In genomic region chr14:100158566-100159106, GRCh38 we compare ENCODE assay signal across 10 cellular contexts. TPM values are rescaled to one million over a fixed set of nuclear protein-coding genes. Genes with fewer than 3 reads are reported as not detected.
DNase-seq lines count a peak whose midpoint lies in the region; ATAC-seq and TF ChIP-seq lines count a peak whose summit lies in the region.
"Had no signal": no experiment of that assay in that cellular context is flagged by ENCODE, and none has a peak within 500 bp of the region (broad histone marks: within the 10 kb centered on the region; RNA-seq: fewer than 3 reads in every experiment).

No MANE protein-coding gene starts in this region.

- peak overlapping the region; percentile 12 for H3K4me3 ChIP-seq in CD8-positive, alpha-beta memory T cell (ENCODE audit: low read length)
- H3K4me3 ChIP-seq in HEK293 (ENCODE audit: low read depth, low read length) = no peak overlapping the region
- peak overlapping the region; percentile 36 to 69 (median 57) for H3K4me3 ChIP-seq in dorsolateral prefrontal cortex
- H3K4me3 ChIP-seq in brain microvascular endothelial cell (ENCODE audit: low read depth, low read length) = no peak overlapping the region

- no peaks in the 10 kb centered on the region for H3K4me1 ChIP-seq in CD8-positive, alpha-beta memory T cell (ENCODE audit: insufficient read depth, low read length)
- 0 out of 2 replicates have a peak, but pooled peaks cover 2% of the 10 kb centered on the region for H3K4me1 ChIP-seq in HEK293 (ENCODE audit: control insufficient read depth, insufficient read depth, low read length)

- in situ Hi-C loops in brain microvascular endothelial cell (cut with HindIII; ENCODE audit: low pct_ligation_motif_present, low sequenced_read_pairs) = no loop called here

- H3K36me3 ChIP-seq in CD8-positive, alpha-beta memory T cell (ENCODE audit: insufficient read depth, low read length) = no peaks in the 10 kb centered on the region
- no peaks in the 10 kb centered on the region for H3K36me3 ChIP-seq in HEK293 (ENCODE audit: control insufficient read depth in 2 of 2, insufficient read depth in 1 of 2, low read length in 2 of 2)
- no peaks in the 10 kb centered on the region for H3K36me3 ChIP-seq in brain microvascular endothelial cell (replicated peaks)

- intact Hi-C loops in dorsolateral prefrontal cortex (cut with DNase I) = no loop called here

- H3K27me3 ChIP-seq in CD8-positive, alpha-beta memory T cell (ENCODE audit: insufficient read depth, low read length, poor library complexity, severe bottlenecking) = no peaks in the 10 kb centered on the region
- H3K27me3 ChIP-seq in dorsolateral prefrontal cortex (peaks cover 0 to 26% (median 13%) of the 10 kb centered on the region in 45 donors), brain microvascular endothelial cell (replicated peaks) (peaks cover 29% of the 10 kb centered on the region)

- peaks cover 26 to 27% of the 10 kb centered on the region in 2 donors for H3K27me3 Mint-ChIP-seq in CD8-positive, alpha-beta memory T cell
- H3K27me3 Mint-ChIP-seq in osteocyte (ENCODE audit: unreplicated experiment) = peaks cover 22% of the 10 kb centered on the region

- no peak for ATAC-seq in HG03196 (IDR thresholded peaks at IDR 0.05; ENCODE audit: unreplicated experiment)

- H3K9me3 Mint-ChIP-seq in CD8-positive, alpha-beta memory T cell = peaks cover 0 to 11% (median 7%) of the 10 kb centered on the region in 5 donors
- peaks cover 5% of the 10 kb centered on the region for H3K9me3 Mint-ChIP-seq in osteocyte (ENCODE audit: unreplicated experiment)

- DNase-seq in CD8-positive, alpha-beta memory T cell = no peak
- peak in 1 of 10 donors; percentile 41 for DNase-seq in dorsolateral prefrontal cortex
- no peak for DNase-seq in osteocyte (ENCODE audit: extremely low spot score, unreplicated experiment)
- DNase-seq in stimulated activated CD8-positive, alpha-beta memory T cell treated with anti-CD3 and anti-CD28 coated beads, Interleukin-4, amount 100 ng/mL, for 48 hours = no peak
- DNase-seq in mucosa of gallbladder (ENCODE audit: low spot score) = no peak
- DNase-seq in brain microvascular endothelial cell = no peak
- DNase-seq: activated gamma-delta T cell treated with Interleukin-2 at 50 U/mL for 16 hours, OCI-M1 had no signal

- peaks cover 0 to 5% (median 0%) of the 10 kb centered on the region in 3 donors for H3K36me3 Mint-ChIP-seq in CD8-positive, alpha-beta memory T cell
- peaks cover 3% of the 10 kb centered on the region for H3K36me3 Mint-ChIP-seq in osteocyte (ENCODE audit: unreplicated experiment)

- no peak overlapping the region for H3K27ac ChIP-seq in CD8-positive, alpha-beta memory T cell (ENCODE audit: low read depth, low read length)
- H3K27ac ChIP-seq in HEK293 (ENCODE audit: extremely low read depth, low read depth, low read length) (no peak overlapping the region), dorsolateral prefrontal cortex (peak overlapping the region in 21 of 59 donors; percentile 3 to 90 (median 38)), brain microvascular endothelial cell (no peak overlapping the region)

- H3K9me3 ChIP-seq in CD8-positive, alpha-beta memory T cell (ENCODE audit: low read length) = no peaks in the 10 kb centered on the region
- H3K9me3 ChIP-seq in HEK293 (ENCODE audit: control insufficient read depth, insufficient read depth, low read depth, low read length) = no peaks in the 10 kb centered on the region

- POLR2A ChIA-PET in CD8-positive, alpha-beta memory T cell (lab: Charles Lee) = interaction anchor here (0.6 kb wide), 1 partner anchor 22 kb away, joined by 8 read pairs; no protein-coding TSS in a partner anchor
- POLR2A ChIA-PET in HEK293 (lab: Yijun Ruan, JAX) = interaction anchor here (0.7 kb wide), 1 partner anchor 141 kb away, joined by 5 read pairs; no protein-coding TSS in a partner anchor

- H3K4me3 Mint-ChIP-seq in CD8-positive, alpha-beta memory T cell = peak overlapping the region in 5 of 7 donors; percentile 29 to 62 (median 50)
- H3K4me3 Mint-ChIP-seq in osteocyte (ENCODE audit: unreplicated experiment) = peak overlapping the region; percentile 29

- CTCF ChIA-PET in CD8-positive, alpha-beta memory T cell (lab: Charles Lee) = no interaction called here
- CTCF ChIA-PET in HEK293 (lab: Yijun Ruan, JAX) = interaction anchor here (0.7 kb wide), 1 partner anchor 765 kb away, joined by 3 read pairs; no protein-coding TSS in a partner anchor

- TF ChIP-seq CTCF in HEK293 (tag by site-specific recombination; IDR thresholded peaks at IDR 0.05) (no peak), dorsolateral prefrontal cortex (IDR thresholded peaks at IDR 0.05 in 54 of 56, conservative IDR thresholded peaks at IDR 0.05 in 2 of 56; ENCODE audit: low read depth in 1 of 56, partially characterized antibody in 56 of 56) (no peak), osteocyte (IDR thresholded peaks at IDR 0.05) (no peak), brain microvascular endothelial cell (IDR thresholded peaks at IDR 0.05; ENCODE audit: low read depth, low read length, missing control alignments) (no peak)

- no peak overlapping the region for H3K27ac Mint-ChIP-seq in CD8-positive, alpha-beta memory T cell
- H3K27ac Mint-ChIP-seq in osteocyte (ENCODE audit: unreplicated experiment) = no peak overlapping the region

- H3K4me1 Mint-ChIP-seq in CD8-positive, alpha-beta memory T cell = peaks cover 0 to 8% (median 3%) of the 10 kb centered on the region in 3 donors
- peaks cover 1% of the 10 kb centered on the region for H3K4me1 Mint-ChIP-seq in osteocyte (ENCODE audit: unreplicated experiment)

TF ChIP-seq in HEK293, 187 proteins besides CTCF, POLR2A, EP300 and RAD21:
- TF ChIP-seq ZBTB49 (tag by site-specific recombination; IDR thresholded peaks at IDR 0.05; ENCODE audit: low read depth) = no peak
- TF ChIP-seq ZNF514 (tag by site-specific recombination; IDR thresholded peaks at IDR 0.05) = no peak
- TF ChIP-seq ZNF292 (tag by site-specific recombination; IDR thresholded peaks at IDR 0.05; ENCODE audit: borderline replicate concordance, low read depth) = no peak
- TF ChIP-seq GLIS1 (tag by site-specific recombination; IDR thresholded peaks at IDR 0.05) = no peak
- no peak for TF ChIP-seq ZNF664 (tag by site-specific recombination; IDR thresholded peaks at IDR 0.05)
- TF ChIP-seq ZNF335 (tag by site-specific recombination; conservative IDR thresholded peaks at IDR 0.05) = peak; percentile 43; the same call in 1 of the 2 replicates
- TF ChIP-seq EGR2 (tag by site-specific recombination; IDR thresholded peaks at IDR 0.05; ENCODE audit: low read depth) = no peak
- 0 out of 2 replicates have a peak, but pooled peaks have one; percentile 12 for TF ChIP-seq ZBTB8A (tag by site-specific recombination; IDR thresholded peaks at IDR 0.05)

RNA-seq across cellular contexts. Expression of gene DEGS2, which starts 0.8 kb away (rescaled TPM):
- total RNA-seq in CD8-positive, alpha-beta memory T cell = under 1 TPM; 0.35 to 0.42 TPM
- 0.72 TPM for polyA plus RNA-seq in CD8-positive, alpha-beta memory T cell
- total RNA-seq in dorsolateral prefrontal cortex (10 to 100 TPM in 32 of 120 experiments, 1 to 10 TPM in 88; 2.3 to 20.6 (median 7.7) TPM), osteocyte (0.19 and 0.21 TPM in 2 replicates), mucosa of gallbladder (149 TPM)

Comparison
In these comparisons a context has a peak if more than half of its experiments do, and no peak if none do; other contexts are left out.
1. H3K4me3 ChIP-seq: peak in CD8-positive, alpha-beta memory T cell (single experiment) and dorsolateral prefrontal cortex (59 of 59); none in HEK293 (single experiment) and brain microvascular endothelial cell (single experiment).